ENCODE assay signal across 8 cellular contexts in the genomic region with DNA sequence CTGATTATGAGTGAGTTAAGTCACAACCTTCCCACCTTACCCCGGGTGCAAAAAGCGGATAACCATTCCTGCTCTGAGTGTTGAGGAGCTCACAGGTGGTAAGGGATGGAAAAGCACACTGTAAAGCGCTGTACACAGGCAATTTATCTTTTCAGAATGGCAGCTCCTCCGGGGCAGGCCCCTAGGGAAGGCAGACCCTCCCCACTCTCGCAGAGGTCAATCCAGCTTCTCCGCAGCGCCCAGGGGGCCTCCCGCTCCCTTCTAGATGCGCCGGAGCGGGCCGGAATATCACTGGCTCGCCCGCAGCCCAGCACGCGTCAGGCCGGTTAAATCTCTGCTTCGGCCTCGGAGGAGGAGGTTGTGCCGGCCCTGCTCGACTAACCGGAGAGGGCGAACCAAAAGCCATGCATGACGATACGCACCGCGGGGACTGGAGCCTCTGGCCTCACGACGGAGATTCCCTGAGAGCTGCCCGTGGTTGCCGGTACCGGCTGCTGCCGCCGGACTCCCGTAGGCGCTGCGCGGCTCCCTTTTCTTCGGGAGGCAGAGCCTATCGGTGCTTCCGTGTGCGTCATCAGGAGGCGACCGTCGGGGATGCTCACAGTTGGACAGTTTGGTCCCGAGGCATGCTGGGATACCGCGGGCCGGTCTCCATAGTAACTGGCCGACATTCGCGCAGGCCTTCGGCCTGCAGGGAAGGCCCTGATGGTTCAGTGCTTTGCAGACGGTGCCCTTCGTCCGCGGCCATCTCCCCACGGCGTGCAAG. TPM values are rescaled to one million over a fixed set of nuclear protein-coding genes. Genes with fewer than 3 reads are reported as not detected.
DNase-seq lines count a peak whose midpoint lies in the region; ATAC-seq, FAIRE-seq and TF ChIP-seq lines count a peak whose summit lies in the region.

BRMS1 (minus strand) TSS at position 555 of the 766 bp plus-strand sequence. CDS start 2,870 bp downstream, outside the sequence.

- peak within 1 kb of the TSS; percentile 91 for H3K4me3 Mint-ChIP-seq in Calu3 (ENCODE audit: low read depth, unreplicated experiment)

- no peaks in the 10 kb centered on the region for H3K9me3 Mint-ChIP-seq in Calu3 (ENCODE audit: low read depth, unreplicated experiment)

- no peaks in the 10 kb centered on the region for H4K20me1 ChIP-seq in OCI-LY3 (ENCODE audit: insufficient read depth, low read length)
- H4K20me1 ChIP-seq in endothelial cell of umbilical vein (replicated peaks; ENCODE audit: control insufficient read depth, extremely low read depth, insufficient read depth, low read length): no peaks in the 10 kb centered on the region

- peaks cover 45% of the 10 kb centered on the region for H3K36me3 Mint-ChIP-seq in Calu3 (ENCODE audit: insufficient read depth, unreplicated experiment)

- H3K27me3 Mint-ChIP-seq in Calu3 (ENCODE audit: unreplicated experiment): no peaks in the 10 kb centered on the region

- H3K4me2 ChIP-seq in OCI-LY3 (ENCODE audit: low read length) (peak within 1 kb of the TSS; percentile 88), endothelial cell of umbilical vein (ENCODE audit: insufficient read depth, low read length) (peak within 1 kb of the TSS; percentile 94)

- POLR2A ChIA-PET in endothelial cell of umbilical vein (lab: Charles Lee): interaction anchor here (1.2 to 1.4 kb wide), 2 partner anchors 9 to 498 kb away, joined by 3 to 4 read pairs; partner anchors contain the start of gene RIN1

- peaks cover 14% of the 10 kb centered on the region for H3K4me1 Mint-ChIP-seq in Calu3 (ENCODE audit: low read depth, unreplicated experiment)

- peak within 1 kb of the TSS; percentile 13; the same call in 1 of the 2 replicates for H3K27ac ChIP-seq in OCI-LY3 (ENCODE audit: low read length)
- H3K27ac ChIP-seq in endothelial cell of umbilical vein (ENCODE audit: insufficient read depth, low read depth, low read length): peak within 1 kb of the TSS; percentile 62

- BruUV-seq in Calu3 (replicated peaks; lab: Mats Ljungman, UMichigan): no TSS peak
- TSS peak; percentile 64 for BruUV-seq in endothelial cell of umbilical vein (replicated peaks; lab: Mats Ljungman, UMichigan)

- H3K27me3 ChIP-seq in OCI-LY3 (ENCODE audit: low read depth, low read length): no peaks in the 10 kb centered on the region
- no peaks in the 10 kb centered on the region for H3K27me3 ChIP-seq in endothelial cell of umbilical vein (ENCODE audit: control insufficient read depth in 2 of 2, insufficient read depth in 2 of 2, low read length in 2 of 2)

- H3K9me1 ChIP-seq in endothelial cell of umbilical vein (replicated peaks; ENCODE audit: control insufficient read depth, extremely low read depth, insufficient read depth, low read length): no peaks in the 10 kb centered on the region

- H3K79me2 ChIP-seq in OCI-LY3 (ENCODE audit: low read length) (peaks cover 26% of the 10 kb centered on the region), endothelial cell of umbilical vein (ENCODE audit: control insufficient read depth, insufficient read depth, low read length) (peaks cover 19% of the 10 kb centered on the region)

- TF ChIP-seq CTCF in Calu3 (IDR thresholded peaks at IDR 0.05; ENCODE audit: unreplicated experiment): no peak
- no peak for TF ChIP-seq CTCF in OCI-LY3 (IDR thresholded peaks at IDR 0.05; ENCODE audit: low read depth, low read length)
- TF ChIP-seq CTCF in endothelial cell of umbilical vein (IDR thresholded peaks at IDR 0.05; ENCODE audit: extremely low read depth in 1 of 2, insufficient read depth in 1 of 2, low read depth in 1 of 2, low read length in 2 of 2): no peak

- peak within 1 kb of the TSS; percentile 94 for H3K27ac Mint-ChIP-seq in Calu3 (ENCODE audit: unreplicated experiment)

- no peaks in the 10 kb centered on the region for H3K9me3 ChIP-seq in OCI-LY3 (ENCODE audit: insufficient read depth, low read length)
- H3K9me3 ChIP-seq in endothelial cell of umbilical vein (replicated peaks; ENCODE audit: control insufficient read depth, insufficient read depth, low read length): no peaks in the 10 kb centered on the region

- intact Hi-C loops in Calu3 (cut with micrococcal nuclease; ENCODE audit: unreplicated experiment) (no loop called here), endothelial cell of umbilical vein (cut with micrococcal nuclease) (loop anchor here (1.0 kb wide), 2 partner anchors 8 to 32 kb away; partner anchors contain the start of gene RIN1)

- H2AFZ ChIP-seq in OCI-LY3 (ENCODE audit: low read depth, low read length): peak within 1 kb of the TSS; percentile 65
- H2AFZ ChIP-seq in endothelial cell of umbilical vein (ENCODE audit: low read depth, low read length): peak within 1 kb of the TSS; percentile 83

- CTCF ChIA-PET in Calu3 (lab: Charles Lee) (interaction anchor here (1.1 to 1.3 kb wide), 3 partner anchors 18 to 42 kb away, joined by 3 to 4 read pairs (median 3); no protein-coding TSS in a partner anchor), endothelial cell of umbilical vein (lab: Charles Lee) (interaction anchor here (1.2 to 2.2 kb wide), 2 partner anchors 9 to 33 kb away, joined by 4 to 7 read pairs; partner anchors contain the start of gene RIN1)

- H3K4me3 ChIP-seq in OCI-LY3 (ENCODE audit: low read length) (peak within 1 kb of the TSS; percentile 83), endothelial cell of umbilical vein (replicated peaks in 1 of 3; ENCODE audit: insufficient read depth in 1 of 3, low read depth in 1 of 3, low read length in 3 of 3) (peak within 1 kb of the TSS; percentile 61 to 98 (median 82))

- ATAC-seq in GM21447 (IDR thresholded peaks at IDR 0.05; ENCODE audit: unreplicated experiment): peak; percentile 74

- H3K9ac ChIP-seq in OCI-LY3 (ENCODE audit: low read length): peak within 1 kb of the TSS; percentile 75
- peak within 1 kb of the TSS; percentile 78 for H3K9ac ChIP-seq in endothelial cell of umbilical vein (replicated peaks; ENCODE audit: extremely low read depth, insufficient read depth, low read length)

- peak; percentile 97 for TF ChIP-seq POLR2A in endothelial cell of umbilical vein (IDR thresholded peaks at IDR 0.05; ENCODE audit: low read depth, low read length)

- H3K4me1 ChIP-seq in OCI-LY3 (ENCODE audit: low read length) (peaks cover 28% of the 10 kb centered on the region), endothelial cell of umbilical vein (ENCODE audit: control insufficient read depth, extremely low read depth, insufficient read depth, low read length) (peaks cover 14% of the 10 kb centered on the region)

- FAIRE-seq in endothelial cell of umbilical vein (lab: Jason Lieb, UNC): peak; percentile 98

- H3K36me3 ChIP-seq in OCI-LY3 (replicated peaks; ENCODE audit: low read depth, low read length): peaks cover 22% of the 10 kb centered on the region
- H3K36me3 ChIP-seq in endothelial cell of umbilical vein (ENCODE audit: control insufficient read depth in 2 of 2, extremely low read depth in 1 of 2, insufficient read depth in 2 of 2, low read length in 2 of 2): peaks cover 0 to 21% of the 10 kb centered on the region in 2 experiments

- dilution Hi-C loops in endothelial cell of umbilical vein (cut with MboI; ENCODE audit: extremely low pct_ligation_motif_present, low sequenced_read_pairs): no loop called here

- DNase-seq in Calu3 (peak; percentile 96), HuH-7.5 (ENCODE audit: low spot score) (peak; percentile 100), endothelial cell of umbilical vein (ENCODE audit: low read depth, low spot score) (peak; percentile 96), midbrain (lab: John Stamatoyannopoulos, UW) (peak; percentile 95)
- DNase-seq in activated CD8-positive, alpha-beta memory T cell treated with anti-CD3 and anti-CD28 coated beads, Interleukin-2, amount 50 U/mL, for 48 hours: peak; percentile 97
- DNase-seq in stimulated activated CD8-positive, alpha-beta memory T cell treated with anti-CD3 and anti-CD28 coated beads, Interleukin-15, amount 100 ng/mL, for 48 hours (ENCODE audit: low read depth in 2 of 2): peak; percentile 92 to 94

TF ChIP-seq in endothelial cell of umbilical vein, 7 proteins besides CTCF, POLR2A, EP300 and RAD21:
- TF ChIP-seq POLR2AphosphoS5 (IDR thresholded peaks at IDR 0.05; ENCODE audit: insufficient read depth, low read depth, low read length) (peak; percentile 96), EZH2 (IDR thresholded peaks at IDR 0.05; ENCODE audit: borderline replicate concordance, low read depth, low read length, severe bottlenecking) (no peak), GATA2 (IDR thresholded peaks at IDR 0.05; ENCODE audit: insufficient read depth, insufficient read length, low read depth, low read length) (no peak), FOS (IDR thresholded peaks at IDR 0.05; ENCODE audit: borderline replicate concordance, insufficient read depth, low read length) (no peak)
- TF ChIP-seq, protein P1, sequence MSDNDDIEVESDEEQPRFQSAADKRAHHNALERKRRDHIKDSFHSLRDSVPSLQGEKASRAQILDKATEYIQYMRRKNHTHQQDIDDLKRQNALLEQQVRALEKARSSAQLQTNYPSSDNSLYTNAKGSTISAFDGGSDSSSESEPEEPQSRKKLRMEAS (IDR thresholded peaks at IDR 0.05; ENCODE audit: insufficient read depth, insufficient read length): peak; percentile 48

RNA-seq across cellular contexts. Expression of gene BRMS1, which starts in this region (rescaled TPM):
- total RNA-seq in Calu3 (2022) (48.1 and 51.0 TPM in 2 replicates), endothelial cell of umbilical vein (51.1 and 53.1 TPM in 2 replicates)
- 43.8 and 51.4 TPM in 2 replicates for polyA plus RNA-seq in endothelial cell of umbilical vein
- 48.6 and 55.7 TPM in 2 replicates for polyA plus RNA-seq in endothelial cell of umbilical vein (2011; cell fraction: cytosol; rRNA removed)
- polyA plus RNA-seq in endothelial cell of umbilical vein (2011; cell fraction: nucleus; rRNA removed): 37.6 and 44.7 TPM in 2 replicates
- polyA plus RNA-seq in endothelial cell of umbilical vein (2012): 45.8 and 49.6 TPM in 2 replicates
- polyA minus RNA-seq in endothelial cell of umbilical vein: 14.6 and 16.2 TPM in 2 replicates
- polyA minus RNA-seq in endothelial cell of umbilical vein (2011; cell fraction: cytosol; rRNA and poly(A)+ RNA removed): 27.4 TPM
- polyA minus RNA-seq in endothelial cell of umbilical vein (2011; cell fraction: nucleus; rRNA and poly(A)+ RNA removed): 8.8 and 8.9 TPM in 2 replicates

Comparison
In these comparisons a context has a peak if more than half of its experiments do, and no peak if none do; other contexts are left out.
1. Peak in every context shown above with its lines: DNase-seq, ATAC-seq, H3K4me3 ChIP-seq and H3K27ac ChIP-seq.